1 cellular context compared by ENCODE assay signal in genomic region chr9:136975624-136976023, GRCh38.
TF ChIP-seq lines count a peak whose summit lies in the region.

No MANE protein-coding gene starts in this region.

TF ChIP-seq in HCT116, 20 proteins besides CTCF, POLR2A, EP300 and RAD21:
- TF ChIP-seq EZH2 (IDR thresholded peaks at IDR 0.05) (no peak), CBX3 (IDR thresholded peaks at IDR 0.05; ENCODE audit: low read depth) (no peak), POLR2AphosphoS5 (IDR thresholded peaks at IDR 0.05; ENCODE audit: low read depth, low read length) (no peak), YY1 (IDR thresholded peaks at IDR 0.05; ENCODE audit: extremely low read depth, insufficient replicate concordance, low read depth, low read length) (no peak), MAX (IDR thresholded peaks at IDR 0.05) (no peak), EZH2phosphoT487 (IDR thresholded peaks at IDR 0.05; ENCODE audit: borderline replicate concordance) (no peak), ATF3 (IDR thresholded peaks at IDR 0.05) (no peak), ZNF274 (IDR thresholded peaks at IDR 0.05; ENCODE audit: low read depth, low read length) (no peak), ELF1 (IDR thresholded peaks at IDR 0.05; ENCODE audit: borderline replicate concordance, low read depth) (no peak), ZBTB33 (IDR thresholded peaks at IDR 0.05; ENCODE audit: extremely low read depth, insufficient replicate concordance, low read length) (no peak), EGR1 (IDR thresholded peaks at IDR 0.05; ENCODE audit: low read depth) (no peak), SIN3A (IDR thresholded peaks at IDR 0.05; ENCODE audit: low read depth) (no peak), SP1 (IDR thresholded peaks at IDR 0.05; ENCODE audit: low read depth) (no peak), CEBPB (IDR thresholded peaks at IDR 0.05; ENCODE audit: low read depth) (no peak), FOSL1 (IDR thresholded peaks at IDR 0.05; ENCODE audit: low read depth) (no peak), JUND (IDR thresholded peaks at IDR 0.05) (no peak)
